Comparison of ENCODE assay signal across 8 cellular contexts in the genomic region with DNA sequence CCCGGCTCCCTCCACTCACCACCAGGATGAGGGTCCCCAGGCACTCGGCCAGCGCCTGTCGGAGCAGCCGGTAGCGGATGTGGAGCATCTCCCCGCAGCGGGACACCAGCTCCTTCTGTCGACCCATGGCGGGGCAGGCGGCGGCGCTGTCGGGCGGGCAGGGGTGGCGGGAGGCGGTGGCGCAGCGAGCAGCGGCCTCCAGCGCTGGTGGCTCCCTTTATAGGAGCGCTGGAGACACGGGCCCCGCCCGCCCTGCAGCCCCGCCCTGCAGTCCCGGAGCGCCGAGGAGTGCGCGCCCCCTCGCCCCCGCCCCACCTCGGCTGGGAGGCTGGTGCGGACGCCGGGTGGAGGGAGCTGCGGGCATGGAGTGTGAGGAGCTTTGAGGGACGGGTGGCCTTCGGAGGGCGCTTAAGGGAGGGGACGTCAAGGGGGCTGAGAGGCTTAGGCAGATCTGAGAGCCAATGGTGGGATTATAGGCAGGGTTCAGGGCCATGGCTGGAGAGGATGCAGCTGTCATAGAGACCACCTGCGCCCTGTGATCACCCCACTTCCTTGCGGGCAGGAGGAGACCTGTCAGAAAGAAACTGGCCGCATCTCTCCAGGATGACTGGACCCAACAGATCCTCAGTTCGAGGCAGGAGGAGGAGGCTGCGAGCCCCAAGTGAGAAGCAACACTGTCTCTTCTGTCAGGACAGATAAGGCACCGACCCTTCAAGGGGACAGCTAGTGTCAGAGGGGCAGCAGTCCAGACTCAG. TPM values are rescaled to one million over a fixed set of nuclear protein-coding genes. Genes with fewer than 3 reads are reported as not detected.
DNase-seq lines count a peak whose midpoint lies in the region; ATAC-seq and TF ChIP-seq lines count a peak whose summit lies in the region.

A gene (minus strand): TSS at position 190 of the 755 bp plus-strand sequence. CDS start 63 bp downstream, at position 127.

- H2AFZ ChIP-seq in trophoblast cell (ENCODE audit: insufficient read depth, low read length, poor library complexity): no peak within 1 kb of the TSS

- H3K36me3 ChIP-seq in GM06990 (ENCODE audit: control insufficient read depth, insufficient read depth, low read length): no peaks in the 10 kb centered on the region
- peaks cover 0 to 14% (median 0%) of the 10 kb centered on the region in 3 donors for H3K36me3 ChIP-seq in Peyer's patch
- H3K36me3 ChIP-seq in cardiac muscle cell: no peaks in the 10 kb centered on the region
- H3K36me3 ChIP-seq in trophoblast cell (ENCODE audit: control insufficient read depth in 1 of 2, insufficient read depth in 2 of 2, low read length in 2 of 2): no peaks in the 10 kb centered on the region
- H3K36me3 ChIP-seq in aorta (ENCODE audit: control insufficient read depth in 1 of 2, insufficient read depth in 2 of 2, low read length in 1 of 2): no peaks in the 10 kb centered on the region

- TF ChIP-seq CTCF in GM06990 (IDR thresholded peaks at IDR 0.05; ENCODE audit: insufficient read depth, low read length, poor library complexity, severe bottlenecking): no peak
- TF ChIP-seq CTCF in Peyer's patch (IDR thresholded peaks at IDR 0.05): peak in 4 of 6 experiments; percentile 24 to 51 (median 38)
- peak; percentile 34 for TF ChIP-seq CTCF in cardiac muscle cell (IDR thresholded peaks at IDR 0.05; ENCODE audit: low read depth, low read length)

- H3K27ac ChIP-seq in Peyer's patch (peak within 1 kb of the TSS; percentile 76 to 97 (median 86)), cardiac muscle cell (no peak within 1 kb of the TSS), trophoblast cell (ENCODE audit: low read depth, low read length) (no peak within 1 kb of the TSS), aorta (ENCODE audit: low read depth in 1 of 2, low read length in 2 of 2) (no peak within 1 kb of the TSS)

- no peak within 1 kb of the TSS for H4K8ac ChIP-seq in trophoblast cell (ENCODE audit: low read depth, low read length)

- no peak within 1 kb of the TSS for H3K18ac ChIP-seq in trophoblast cell (ENCODE audit: low read length)

- intact Hi-C loops in aorta (cut with DNase I): no loop called here

- no peaks in the 10 kb centered on the region for H3K79me2 ChIP-seq in trophoblast cell (ENCODE audit: control insufficient read depth, insufficient read depth, low read length, poor library complexity)

- H3K79me1 ChIP-seq in trophoblast cell (ENCODE audit: low read length): no peaks in the 10 kb centered on the region

- H3K4ac ChIP-seq in trophoblast cell (ENCODE audit: low read depth, low read length): no peak within 1 kb of the TSS

- H3K14ac ChIP-seq in trophoblast cell (ENCODE audit: low read length): no peak within 1 kb of the TSS

- H2AK5ac ChIP-seq in trophoblast cell (ENCODE audit: low read length): no peak within 1 kb of the TSS

- DNase-seq in GM06990 (ENCODE audit: extremely low read depth, insufficient read length): peak; percentile 57
- peak; percentile 73 to 90 (median 85) for DNase-seq in Peyer's patch
- peak in 3 of 4 experiments; percentile 29 to 72 (median 59) for DNase-seq in activated naive CD4-positive, alpha-beta T cell (lab: John Stamatoyannopoulos, UW)
- DNase-seq in cardiac muscle cell (ENCODE audit: low read depth in 1 of 2, low spot score in 1 of 2): peak; percentile 37 to 83
- peak; percentile 30 to 65 for DNase-seq in trophoblast cell
- DNase-seq in aorta: peak; percentile 81 to 88
- no peak for DNase-seq in OCI-M2 (lab: John Stamatoyannopoulos, UW; ENCODE audit: unreplicated experiment)

- H3K9me3 ChIP-seq in Peyer's patch (no peaks in the 10 kb centered on the region), cardiac muscle cell (ENCODE audit: low read depth) (no peaks in the 10 kb centered on the region), trophoblast cell (ENCODE audit: insufficient read depth, low read depth, low read length) (no peaks in the 10 kb centered on the region), aorta (ENCODE audit: control insufficient read depth, low read length) (no peaks in the 10 kb centered on the region)

- H3K27me3 ChIP-seq in GM06990 (replicated peaks; ENCODE audit: control insufficient read depth, insufficient read depth, low read length) (peaks cover 2% of the 10 kb centered on the region), Peyer's patch (no peaks in the 10 kb centered on the region), cardiac muscle cell (no peaks in the 10 kb centered on the region), trophoblast cell (ENCODE audit: insufficient read depth, low read length) (peaks cover 4% of the 10 kb centered on the region), aorta (ENCODE audit: control insufficient read depth in 1 of 2, insufficient read depth in 2 of 2, low read length in 1 of 2) (no peaks in the 10 kb centered on the region)

- WGBS in trophoblast cell (ENCODE audit: extremely low coverage, insufficient coverage, insufficient read length): no CpG with 5 or more reads among the region's 48 CpGs
- 2 to 3% methylated on average over 36 to 48 of the region's 48 CpGs for WGBS in aorta, 2 donors

- peak; percentile 23 for ATAC-seq in HG03432 (IDR thresholded peaks at IDR 0.05; ENCODE audit: unreplicated experiment)
- peak; percentile 87 for ATAC-seq in aorta (ENCODE audit: low FRiP score)

- H3K4me3 ChIP-seq in GM06990 (replicated peaks; ENCODE audit: low read depth, low read length) (peak within 1 kb of the TSS; percentile 15; the same call in 1 of the 2 replicates), Peyer's patch (peak within 1 kb of the TSS; percentile 44 to 77 (median 66)), cardiac muscle cell (peak within 1 kb of the TSS; percentile 23), trophoblast cell (ENCODE audit: low read depth, low read length) (peak within 1 kb of the TSS; percentile 0), aorta (ENCODE audit: low read length in 2 of 2) (peak within 1 kb of the TSS; percentile 24 to 68)

- H2BK12ac ChIP-seq in trophoblast cell (ENCODE audit: low read length): no peak within 1 kb of the TSS

- no peak within 1 kb of the TSS for H2BK120ac ChIP-seq in trophoblast cell (ENCODE audit: insufficient read depth, low read length, poor library complexity)

- no peak within 1 kb of the TSS for H3K23ac ChIP-seq in trophoblast cell (ENCODE audit: low read length)

- H4K12ac ChIP-seq in trophoblast cell (ENCODE audit: low read depth, low read length): no peak within 1 kb of the TSS

- peak within 1 kb of the TSS; percentile 69 for H3K4me2 ChIP-seq in trophoblast cell (ENCODE audit: low read length)

- H3K9ac ChIP-seq in trophoblast cell (ENCODE audit: low read length): no peak within 1 kb of the TSS

- no peak within 1 kb of the TSS for H4K91ac ChIP-seq in trophoblast cell (ENCODE audit: low read depth, low read length)

- H2BK5ac ChIP-seq in trophoblast cell (ENCODE audit: low read depth, low read length, poor library complexity): no peak within 1 kb of the TSS

- H3K4me1 ChIP-seq in Peyer's patch: peaks cover 4 to 42% (median 15%) of the 10 kb centered on the region in 4 donors
- H3K4me1 ChIP-seq in cardiac muscle cell (ENCODE audit: low read depth): no peaks in the 10 kb centered on the region
- peaks cover 11 to 18% of the 10 kb centered on the region in 2 experiments for H3K4me1 ChIP-seq in trophoblast cell (ENCODE audit: control insufficient read depth in 1 of 2, insufficient read depth in 2 of 2, low read length in 2 of 2)
- no peaks in the 10 kb centered on the region for H3K4me1 ChIP-seq in aorta (ENCODE audit: control insufficient read depth in 1 of 2, insufficient read depth in 2 of 2, low read length in 2 of 2)

- peak; percentile 72 to 93 for TF ChIP-seq POLR2A in Peyer's patch (IDR thresholded peaks at IDR 0.05)

RNA-seq across cellular contexts. Expression of the gene that starts here (rescaled TPM):
- total RNA-seq in Peyer's patch (100 to 1,000 TPM in 3 of 4 donors, 10 to 100 TPM in 1; 12.4 to 424 (median 260) TPM), cardiac muscle cell (6.8 and 6.9 TPM in 2 replicates), aorta (1 to 10 TPM; 2.8 to 6.0 TPM)
- polyA plus RNA-seq in cardiac muscle cell (7.2 and 9.0 TPM in 2 replicates), aorta (1 to 10 TPM; 2.8 to 9.3 TPM)
- 10.4 and 11.8 TPM in 2 replicates for polyA plus RNA-seq in trophoblast cell (2013)

Comparison
In these comparisons a context has a peak if more than half of its experiments do, and no peak if none do; other contexts are left out.
1. H3K4me3 ChIP-seq: peak in every context shown above with its lines; median percentile 66 in Peyer's patch; 46 in aorta; 23 in cardiac muscle cell; 15 in GM06990; 0 in trophoblast cell.
2. H3K27ac ChIP-seq: peak in Peyer's patch (4 of 4); none in cardiac muscle cell (single experiment), trophoblast cell (single experiment) and aorta (0 of 2).